ENCODE assay signal across 30 cellular contexts in genomic region chr15:58081891-58082290, GRCh38. TPM values are rescaled to one million over a fixed set of nuclear protein-coding genes. Genes with fewer than 3 reads are reported as not detected.
"Had no signal": no experiment of that assay in that cellular context is flagged by ENCODE, and none has a peak within 500 bp of the region (broad histone marks: within the 10 kb centered on the region; RNA-seq: fewer than 3 reads in every experiment).

No MANE protein-coding gene starts in this region.

- H3K27ac Mint-ChIP-seq: immature natural killer cell; mesothelial cell of epicardium; naive B cell; natural killer cell; nephron progenitor cell; neural progenitor cell; stimulated activated effector memory CD8-positive, alpha-beta T cell treated with anti-CD3 and anti-CD28 coated beads, Interleukin-12 subunit alpha, Interleukin-12 subunit beta, amount 100 ng/mL, for 72 hours; stimulated activated naive CD8-positive, alpha-beta T cell treated with anti-CD3 and anti-CD28 coated beads, Interleukin-15, Interleukin-2, amounts not matched to agents 100 ng/mL and 50 ng/mL, for 24 hours had no signal

- H3K4me3 ChIP-seq: heart left ventricle, left lung, lower lobe of right lung, neural progenitor cell, psoas muscle, right lobe of liver, skin epidermis, spleen, suprapubic skin, thoracic aorta, tibial nerve, upper lobe of left lung had no signal

- DNase-seq: heart left ventricle; hypothalamus; immature natural killer cell; kidney; left colon; left lung; lower lobe of right lung; mammary epithelial cell; mesendoderm; naive B cell; natural killer cell; nephron progenitor cell; occipital lobe; psoas muscle; right lobe of liver; spleen; stimulated activated CD4-positive, alpha-beta T cell treated with anti-CD3 and anti-CD28 coated beads, Interleukin-4, amount 100 ng/mL, for 24 hours; stimulated activated naive CD4-positive, alpha-beta T cell; upper lobe of left lung had no signal

- H3K4me3 Mint-ChIP-seq: immature natural killer cell; mesothelial cell of epicardium; naive B cell; natural killer cell; nephron progenitor cell; neural progenitor cell; stimulated activated effector memory CD8-positive, alpha-beta T cell treated with anti-CD3 and anti-CD28 coated beads, Interleukin-12 subunit alpha, Interleukin-12 subunit beta, amount 100 ng/mL, for 72 hours; stimulated activated naive CD8-positive, alpha-beta T cell treated with anti-CD3 and anti-CD28 coated beads, Interleukin-15, Interleukin-2, amounts not matched to agents 100 ng/mL and 50 ng/mL, for 24 hours had no signal

- H3K79me2 ChIP-seq: parathyroid adenoma had no signal

- H3K27ac ChIP-seq: heart left ventricle, left lung, lower lobe of right lung, neural progenitor cell, neutrophil, parathyroid adenoma, psoas muscle, right lobe of liver, skin epidermis, spleen, suprapubic skin, thoracic aorta, tibial nerve, upper lobe of left lung had no signal

- H2AFZ ChIP-seq: neural progenitor cell, parathyroid adenoma had no signal

- H3K27me3 ChIP-seq: heart left ventricle, neural progenitor cell, right lobe of liver, tibial nerve, upper lobe of left lung had no signal

- H3K4me1 ChIP-seq: heart left ventricle, left lung, lower lobe of right lung, neural progenitor cell, parathyroid adenoma, psoas muscle, spleen, suprapubic skin, tibial nerve, upper lobe of left lung had no signal

- H3K4me2 ChIP-seq: neural progenitor cell had no signal

- ATAC-seq: heart left ventricle; left colon; left lung; lower lobe of right lung; natural killer cell; psoas muscle; right lobe of liver; stimulated activated effector memory CD8-positive, alpha-beta T cell treated with anti-CD3 and anti-CD28 coated beads, Interleukin-12 subunit alpha, Interleukin-12 subunit beta, amount 100 ng/mL, for 72 hours had no signal

- H3K9ac ChIP-seq: neural progenitor cell, parathyroid adenoma had no signal

- H3K4me1 Mint-ChIP-seq: immature natural killer cell; naive B cell; natural killer cell; neural progenitor cell; stimulated activated effector memory CD8-positive, alpha-beta T cell treated with anti-CD3 and anti-CD28 coated beads, Interleukin-12 subunit alpha, Interleukin-12 subunit beta, amount 100 ng/mL, for 72 hours had no signal

- H3K9me3 ChIP-seq: heart left ventricle, left lung, lower lobe of right lung, neutrophil, psoas muscle, right lobe of liver, spleen, suprapubic skin, thoracic aorta, tibial nerve, upper lobe of left lung had no signal

- H3K9me3 Mint-ChIP-seq: immature natural killer cell; naive B cell; natural killer cell; nephron progenitor cell; neural progenitor cell; stimulated activated effector memory CD8-positive, alpha-beta T cell treated with anti-CD3 and anti-CD28 coated beads, Interleukin-12 subunit alpha, Interleukin-12 subunit beta, amount 100 ng/mL, for 72 hours; stimulated activated naive CD8-positive, alpha-beta T cell treated with anti-CD3 and anti-CD28 coated beads, Interleukin-15, Interleukin-2, amounts not matched to agents 100 ng/mL and 50 ng/mL, for 24 hours had no signal

- H3K36me3 Mint-ChIP-seq: immature natural killer cell; mesothelial cell of epicardium; naive B cell; neural progenitor cell; stimulated activated effector memory CD8-positive, alpha-beta T cell treated with anti-CD3 and anti-CD28 coated beads, Interleukin-12 subunit alpha, Interleukin-12 subunit beta, amount 100 ng/mL, for 72 hours had no signal

- H3K36me3 ChIP-seq: heart left ventricle, left lung, lower lobe of right lung, neural progenitor cell, neutrophil, right lobe of liver, spleen, suprapubic skin, thoracic aorta, tibial nerve, upper lobe of left lung had no signal

RNA-seq across cellular contexts. Expression of gene AQP9, which starts 56.3 kb away (rescaled TPM):
- total RNA-seq: mammary epithelial cell, mesothelial cell of epicardium, osteocyte had no signal
- polyA plus RNA-seq: immature natural killer cell had no signal
